38 cellular contexts compared by ENCODE assay signal in the genomic region with DNA sequence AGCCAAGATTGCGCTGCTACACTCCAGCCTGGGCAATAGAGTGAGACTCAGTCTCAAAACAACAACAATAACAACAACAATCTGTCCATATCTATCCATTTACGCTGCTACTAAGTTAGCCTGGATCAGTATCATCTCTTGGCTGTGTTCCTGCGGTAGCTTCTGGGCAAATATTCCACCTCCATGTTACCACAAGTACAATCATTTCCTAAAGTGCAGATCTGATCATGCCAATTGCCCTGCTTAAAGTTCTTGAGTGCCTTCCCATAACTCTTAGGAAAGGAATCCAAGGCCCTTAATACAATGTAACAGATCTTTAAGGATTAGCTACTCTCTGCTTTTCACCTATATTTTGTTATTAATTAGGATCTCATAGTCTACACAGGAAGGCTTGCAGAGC. TPM values are rescaled to one million over a fixed set of nuclear protein-coding genes. Genes with fewer than 3 reads are reported as not detected.
"Had no signal": no experiment of that assay in that cellular context is flagged by ENCODE, and none has a peak within 500 bp of the region (broad histone marks: within the 10 kb centered on the region; RNA-seq: fewer than 3 reads in every experiment).

No MANE protein-coding gene starts in this region.

- H3K4me3 ChIP-seq: adrenal gland, ascending aorta, body of pancreas, cardiac muscle cell had no signal

- H3K36me3 ChIP-seq: adrenal gland, ascending aorta, brain microvascular endothelial cell, cardiac muscle cell had no signal

- H3K36me3 Mint-ChIP-seq: activated naive CD4-positive, alpha-beta T cell treated with anti-CD3 and anti-CD28 coated beads, Interleukin-2, amount 10 ng/mL, durations not matched to agents 7 days and 5 days; activated naive CD8-positive, alpha-beta T cell; activated naive CD8-positive, alpha-beta T cell treated with anti-CD3 and anti-CD28 coated beads for 36 hours; brain had no signal

- H3K4me3 Mint-ChIP-seq: activated naive CD4-positive, alpha-beta T cell treated with anti-CD3 and anti-CD28 coated beads for 36 hours; activated naive CD4-positive, alpha-beta T cell treated with anti-CD3 and anti-CD28 coated beads, Interleukin-2, amount 10 ng/mL, durations not matched to agents 7 days and 5 days; activated naive CD4-positive, alpha-beta T cell treated with anti-CD3 and anti-CD28 coated beads, Interleukin-2, amount 50 U/mL, for 24 hours; activated naive CD8-positive, alpha-beta T cell; activated naive CD8-positive, alpha-beta T cell treated with anti-CD3 and anti-CD28 coated beads for 36 hours; activated naive CD8-positive, alpha-beta T cell treated with anti-CD3 and anti-CD28 coated beads, Interleukin-2, amount 10 ng/mL, durations not matched to agents 7 days and 5 days; activated naive CD8-positive, alpha-beta T cell treated with anti-CD3 and anti-CD28 coated beads, Interleukin-2, amount 50 U/mL, for 24 hours; activated T-cell treated with anti-CD3 and anti-CD28 coated beads, Interleukin-2, amount 50 U/mL, for 24 hours; activated T-cell treated with anti-CD3 and anti-CD28 coated beads, Interleukin-2, amount 50 U/mL, for 4 hours; activated T-helper 1 cell treated with anti-CD3 and anti-CD28 coated beads, Interleukin-12 subunit alpha, Interleukin-12 subunit beta, Interleukin-2, Interleukin-4 antibody, amounts not matched to agents 30 ng/mL and 10 ng/mL and 1 ng/mL, durations not matched to agents 14 hours and 24 hours and 36 hours; brain had no signal

- DNase-seq: activated effector memory CD4-positive, alpha-beta T cell treated with anti-CD3 and anti-CD28 coated beads, Interleukin-2, amount 50 U/mL, for 16 hours; activated effector memory CD4-positive, alpha-beta T cell treated with Interleukin-2 at 50 U/mL for 16 hours; activated gamma-delta T cell; activated gamma-delta T cell treated with Interleukin-2 at 50 U/mL for 16 hours; activated naive CD4-positive, alpha-beta T cell; activated naive CD4-positive, alpha-beta T cell treated with anti-CD3 and anti-CD28 coated beads for 36 hours; activated naive CD4-positive, alpha-beta T cell treated with anti-CD3 and anti-CD28 coated beads, Interleukin-2, amount 10 ng/mL, durations not matched to agents 7 days and 5 days; activated naive CD4-positive, alpha-beta T cell treated with anti-CD3 and anti-CD28 coated beads, Interleukin-2, amount 50 U/mL, for 16 hours; activated naive CD4-positive, alpha-beta T cell treated with Interleukin-2 at 50 U/mL for 16 hours; activated naive CD8-positive, alpha-beta T cell treated with anti-CD3 and anti-CD28 coated beads for 36 hours; activated naive CD8-positive, alpha-beta T cell treated with anti-CD3 and anti-CD28 coated beads, Interleukin-2, amount 10 ng/mL, durations not matched to agents 7 days and 5 days; activated naive CD8-positive, alpha-beta T cell treated with anti-CD3 and anti-CD28 coated beads, Interleukin-2, amount 50 U/mL, for 24 hours; activated T-cell treated with anti-CD3 and anti-CD28 coated beads, Interleukin-2, amount 50 U/mL, for 1 hour; activated T-cell treated with anti-CD3 and anti-CD28 coated beads, Interleukin-2, amount 50 U/mL, for 24 hours; activated T-cell treated with anti-CD3 and anti-CD28 coated beads, Interleukin-2, amount 50 U/mL, for 4 hours; activated T-cell treated with anti-CD3 and anti-CD28 coated beads, Interleukin-2, amount 50 U/mL, for 48 hours; activated T-cell treated with anti-CD3 and anti-CD28 coated beads, Interleukin-2, amount 50 U/mL, for 72 hours; adrenal gland; amniotic stem cell; amygdala; anterior cingulate cortex; aorta; body of pancreas; brain microvascular endothelial cell; caudate nucleus; central memory CD4-positive, alpha-beta T cell; cerebellar nuclear complex had no signal

- H3K27me3 Mint-ChIP-seq: activated naive CD4-positive, alpha-beta T cell treated with anti-CD3 and anti-CD28 coated beads, Interleukin-2, amount 10 ng/mL, durations not matched to agents 7 days and 5 days; activated naive CD8-positive, alpha-beta T cell treated with anti-CD3 and anti-CD28 coated beads for 36 hours; activated naive CD8-positive, alpha-beta T cell treated with anti-CD3 and anti-CD28 coated beads, Interleukin-2, amount 10 ng/mL, durations not matched to agents 7 days and 5 days; central memory CD8-positive, alpha-beta T cell had no signal

- H3K27ac Mint-ChIP-seq: activated naive CD4-positive, alpha-beta T cell treated with anti-CD3 and anti-CD28 coated beads for 36 hours; activated naive CD4-positive, alpha-beta T cell treated with anti-CD3 and anti-CD28 coated beads, Interleukin-2, amount 10 ng/mL, durations not matched to agents 7 days and 5 days; activated naive CD8-positive, alpha-beta T cell; activated naive CD8-positive, alpha-beta T cell treated with anti-CD3 and anti-CD28 coated beads for 36 hours; activated naive CD8-positive, alpha-beta T cell treated with anti-CD3 and anti-CD28 coated beads, Interleukin-2, amount 10 ng/mL, durations not matched to agents 7 days and 5 days; activated naive CD8-positive, alpha-beta T cell treated with anti-CD3 and anti-CD28 coated beads, Interleukin-2, amount 50 U/mL, for 24 hours; activated T-cell treated with anti-CD3 and anti-CD28 coated beads, Interleukin-2, amount 50 U/mL, for 24 hours; activated T-cell treated with anti-CD3 and anti-CD28 coated beads, Interleukin-2, amount 50 U/mL, for 72 hours; activated T-helper 1 cell treated with anti-CD3 and anti-CD28 coated beads, Interleukin-12 subunit alpha, Interleukin-12 subunit beta, Interleukin-2, Interleukin-4 antibody, amounts not matched to agents 30 ng/mL and 10 ng/mL and 1 ng/mL, durations not matched to agents 14 hours and 24 hours and 36 hours; activated T-helper 2 cell treated with anti-CD3 and anti-CD28 coated beads, Interferon-gamma antibody, Interleukin-2, Interleukin-4, amounts not matched to agents 10 μg/mL and 5 μg/mL and 100 μg/mL, durations not matched to agents 14 hours and 24 hours and 36 hours; brain had no signal

- ATAC-seq: body of pancreas had no signal

- H3K27ac ChIP-seq: adrenal gland, ascending aorta, body of pancreas, brain microvascular endothelial cell, cardiac muscle cell had no signal

- H3K9me3 Mint-ChIP-seq: activated naive CD4-positive, alpha-beta T cell treated with anti-CD3 and anti-CD28 coated beads for 36 hours; activated naive CD4-positive, alpha-beta T cell treated with anti-CD3 and anti-CD28 coated beads, Interleukin-2, amount 10 ng/mL, durations not matched to agents 7 days and 5 days; activated naive CD4-positive, alpha-beta T cell treated with anti-CD3 and anti-CD28 coated beads, Interleukin-2, amount 50 U/mL, for 24 hours; activated naive CD8-positive, alpha-beta T cell treated with anti-CD3 and anti-CD28 coated beads, Interleukin-2, amount 50 U/mL, for 24 hours; activated T-cell treated with anti-CD3 and anti-CD28 coated beads, Interleukin-2, amount 50 U/mL, for 4 hours; activated T-helper 1 cell treated with anti-CD3 and anti-CD28 coated beads, Interleukin-12 subunit alpha, Interleukin-12 subunit beta, Interleukin-2, Interleukin-4 antibody, amounts not matched to agents 30 ng/mL and 10 ng/mL and 1 ng/mL, durations not matched to agents 14 hours and 24 hours and 36 hours; activated T-helper 17 cell treated with anti-CD3 and anti-CD28 coated beads, Interleukin-2, amount 50 U/mL, for 72 hours; activated T-helper 2 cell treated with anti-CD3 and anti-CD28 coated beads, Interferon-gamma antibody, Interleukin-2, Interleukin-4, amounts not matched to agents 10 μg/mL and 5 μg/mL and 100 μg/mL, durations not matched to agents 14 hours and 24 hours and 36 hours; central memory CD8-positive, alpha-beta T cell had no signal

- H3K9me3 ChIP-seq: adrenal gland, ascending aorta, body of pancreas had no signal

- H3K4me1 Mint-ChIP-seq: activated naive CD4-positive, alpha-beta T cell treated with anti-CD3 and anti-CD28 coated beads, Interleukin-2, amount 50 U/mL, for 24 hours; activated naive CD8-positive, alpha-beta T cell treated with anti-CD3 and anti-CD28 coated beads for 36 hours had no signal

- FAIRE-seq: astrocyte, bronchial epithelial cell had no signal

- H3K27me3 ChIP-seq: adrenal gland, ascending aorta, body of pancreas, brain microvascular endothelial cell, cardiac muscle cell had no signal

- H3K4me1 ChIP-seq: ascending aorta, body of pancreas had no signal

RNA-seq across cellular contexts. Expression of gene PPP2R2B, which starts 15.4 kb away (rescaled TPM):
- total RNA-seq: activated naive CD4-positive, alpha-beta T cell treated with anti-CD3 and anti-CD28 coated beads for 36 hours; activated T-helper 1 cell treated with anti-CD3 and anti-CD28 coated beads, Interleukin-12 subunit alpha, Interleukin-12 subunit beta, Interleukin-2, Interleukin-4 antibody, amounts not matched to agents 30 ng/mL and 10 ng/mL and 1 ng/mL, durations not matched to agents 14 hours and 24 hours and 36 hours had no signal
